33 cellular contexts compared by ENCODE assay signal in genomic region chr2:119009110-119009509, GRCh38.
"Had no signal": no experiment of that assay in that cellular context is flagged by ENCODE, and none has a peak within 500 bp of the region (broad histone marks: within the 10 kb centered on the region; RNA-seq: fewer than 3 reads in every experiment).

No MANE protein-coding gene starts in this region.

- H3K27ac Mint-ChIP-seq: activated CD4-positive, alpha-beta memory T cell treated with anti-CD3 and anti-CD28 coated beads for 36 hours; activated CD8-positive, alpha-beta memory T cell treated with anti-CD3 and anti-CD28 coated beads, Interleukin-2, amount 10 ng/mL, durations not matched to agents 7 days and 5 days; activated CD8-positive, alpha-beta T cell treated with anti-CD3 and anti-CD28 coated beads, Interleukin-2, amount 10 ng/mL, durations not matched to agents 7 days and 5 days; activated naive CD4-positive, alpha-beta T cell treated with anti-CD3 and anti-CD28 coated beads for 36 hours; activated naive CD4-positive, alpha-beta T cell treated with anti-CD3 and anti-CD28 coated beads, Interleukin-2, amount 50 U/mL, for 24 hours; activated naive CD8-positive, alpha-beta T cell treated with anti-CD3 and anti-CD28 coated beads for 36 hours; activated naive CD8-positive, alpha-beta T cell treated with anti-CD3 and anti-CD28 coated beads, Interleukin-2, amount 50 U/mL, for 24 hours; activated T-helper 1 cell treated with anti-CD3 and anti-CD28 coated beads, Interleukin-12 subunit alpha, Interleukin-12 subunit beta, Interleukin-2, Interleukin-4 antibody, amounts not matched to agents 30 ng/mL and 10 ng/mL and 1 ng/mL, durations not matched to agents 14 hours and 24 hours and 36 hours; activated T-helper 2 cell treated with anti-CD3 and anti-CD28 coated beads, Interferon-gamma antibody, Interleukin-2, Interleukin-4, amounts not matched to agents 10 μg/mL and 5 μg/mL and 100 μg/mL, durations not matched to agents 14 hours and 24 hours and 36 hours; dendritic cell treated with granulocyte-macrophage colony-stimulating factor and Interleukin-4, amounts not matched to agents 40 ng/mL and 50 ng/mL, for 4 days; WTC11 had no signal

- DNase-seq: activated CD4-positive, alpha-beta memory T cell treated with anti-CD3 and anti-CD28 coated beads for 36 hours; activated CD4-positive, alpha-beta T cell treated with anti-CD3 and anti-CD28 coated beads for 1 hour; activated CD4-positive, alpha-beta T cell treated with anti-CD3 and anti-CD28 coated beads for 48 hours; activated CD8-positive, alpha-beta memory T cell treated with anti-CD3 and anti-CD28 coated beads, Interleukin-2, amount 10 ng/mL, durations not matched to agents 7 days and 5 days; activated CD8-positive, alpha-beta memory T cell treated with anti-CD3 and anti-CD28 coated beads, Interleukin-2, amount 50 U/mL, for 4 hours; activated CD8-positive, alpha-beta T cell treated with anti-CD3 and anti-CD28 coated beads, Interleukin-2, amount 10 ng/mL, durations not matched to agents 7 days and 5 days; activated effector memory CD4-positive, alpha-beta T cell treated with anti-CD3 and anti-CD28 coated beads, Interleukin-2, amount 50 U/mL, for 16 hours; activated naive CD4-positive, alpha-beta T cell treated with anti-CD3 and anti-CD28 coated beads for 36 hours; activated naive CD8-positive, alpha-beta T cell treated with anti-CD3 and anti-CD28 coated beads for 36 hours; activated naive CD8-positive, alpha-beta T cell treated with anti-CD3 and anti-CD28 coated beads, Interleukin-2, amount 50 U/mL, for 24 hours; activated T-cell treated with anti-CD3 and anti-CD28 coated beads, Interleukin-2, amount 50 U/mL, for 1 hour; activated T-cell treated with anti-CD3 and anti-CD28 coated beads, Interleukin-2, amount 50 U/mL, for 48 hours; adrenal gland; amygdala; body of pancreas; central memory CD4-positive, alpha-beta T cell; cerebellar nuclear complex; colonic mucosa; dorsolateral prefrontal cortex; effector memory CD4-positive, alpha-beta T cell; esophagus squamous epithelium; foreskin melanocyte; heart right ventricle; T-helper 2 cell had no signal

- H3K27me3 ChIP-seq: body of pancreas had no signal

- H3K27ac ChIP-seq: adrenal gland, body of pancreas, cardiac muscle cell, colonic mucosa, dorsolateral prefrontal cortex, epithelial cell of prostate, esophagus squamous epithelium, gastroesophageal sphincter, heart right ventricle, VCaP had no signal

- H3K36me3 Mint-ChIP-seq: activated CD4-positive, alpha-beta memory T cell treated with anti-CD3 and anti-CD28 coated beads for 36 hours; activated CD8-positive, alpha-beta memory T cell treated with anti-CD3 and anti-CD28 coated beads, Interleukin-2, amount 10 ng/mL, durations not matched to agents 7 days and 5 days; activated naive CD4-positive, alpha-beta T cell treated with anti-CD3 and anti-CD28 coated beads, Interleukin-2, amount 50 U/mL, for 24 hours; activated naive CD8-positive, alpha-beta T cell treated with anti-CD3 and anti-CD28 coated beads for 36 hours had no signal

- H3K4me3 ChIP-seq: adrenal gland, body of pancreas, cardiac muscle cell, colonic mucosa, dorsolateral prefrontal cortex, esophagus squamous epithelium, gastroesophageal sphincter, heart right ventricle had no signal

- H3K4me1 Mint-ChIP-seq: activated CD8-positive, alpha-beta memory T cell treated with anti-CD3 and anti-CD28 coated beads, Interleukin-2, amount 10 ng/mL, durations not matched to agents 7 days and 5 days; activated naive CD8-positive, alpha-beta T cell treated with anti-CD3 and anti-CD28 coated beads for 36 hours; activated naive CD8-positive, alpha-beta T cell treated with anti-CD3 and anti-CD28 coated beads, Interleukin-2, amount 50 U/mL, for 24 hours; WTC11 had no signal

- H3K9me3 Mint-ChIP-seq: activated CD4-positive, alpha-beta memory T cell treated with anti-CD3 and anti-CD28 coated beads for 36 hours; activated naive CD4-positive, alpha-beta T cell treated with anti-CD3 and anti-CD28 coated beads for 36 hours; activated naive CD4-positive, alpha-beta T cell treated with anti-CD3 and anti-CD28 coated beads, Interleukin-2, amount 50 U/mL, for 24 hours; activated naive CD8-positive, alpha-beta T cell treated with anti-CD3 and anti-CD28 coated beads for 36 hours; activated T-helper 1 cell treated with anti-CD3 and anti-CD28 coated beads, Interleukin-12 subunit alpha, Interleukin-12 subunit beta, Interleukin-2, Interleukin-4 antibody, amounts not matched to agents 30 ng/mL and 10 ng/mL and 1 ng/mL, durations not matched to agents 14 hours and 24 hours and 36 hours; activated T-helper 2 cell treated with anti-CD3 and anti-CD28 coated beads, Interferon-gamma antibody, Interleukin-2, Interleukin-4, amounts not matched to agents 10 μg/mL and 5 μg/mL and 100 μg/mL, durations not matched to agents 14 hours and 24 hours and 36 hours; dendritic cell treated with granulocyte-macrophage colony-stimulating factor and Interleukin-4, amounts not matched to agents 40 ng/mL and 50 ng/mL, for 4 days had no signal

- H3K9me3 ChIP-seq: adrenal gland, body of pancreas, colonic mucosa, esophagus squamous epithelium had no signal

- H3K4me1 ChIP-seq: colonic mucosa had no signal

- H3K36me3 ChIP-seq: adrenal gland, cardiac muscle cell, colonic mucosa, esophagus squamous epithelium, gastroesophageal sphincter, heart right ventricle had no signal

- H3K4me3 Mint-ChIP-seq: activated CD4-positive, alpha-beta memory T cell treated with anti-CD3 and anti-CD28 coated beads for 36 hours; activated CD8-positive, alpha-beta memory T cell treated with anti-CD3 and anti-CD28 coated beads, Interleukin-2, amount 10 ng/mL, durations not matched to agents 7 days and 5 days; activated CD8-positive, alpha-beta T cell treated with anti-CD3 and anti-CD28 coated beads, Interleukin-2, amount 10 ng/mL, durations not matched to agents 7 days and 5 days; activated naive CD4-positive, alpha-beta T cell treated with anti-CD3 and anti-CD28 coated beads for 36 hours; activated naive CD4-positive, alpha-beta T cell treated with anti-CD3 and anti-CD28 coated beads, Interleukin-2, amount 50 U/mL, for 24 hours; activated naive CD8-positive, alpha-beta T cell treated with anti-CD3 and anti-CD28 coated beads for 36 hours; activated naive CD8-positive, alpha-beta T cell treated with anti-CD3 and anti-CD28 coated beads, Interleukin-2, amount 50 U/mL, for 24 hours; activated T-helper 1 cell treated with anti-CD3 and anti-CD28 coated beads, Interleukin-12 subunit alpha, Interleukin-12 subunit beta, Interleukin-2, Interleukin-4 antibody, amounts not matched to agents 30 ng/mL and 10 ng/mL and 1 ng/mL, durations not matched to agents 14 hours and 24 hours and 36 hours; dendritic cell treated with granulocyte-macrophage colony-stimulating factor and Interleukin-4, amounts not matched to agents 40 ng/mL and 50 ng/mL, for 4 days; WTC11 had no signal
